Comparison of ENCODE assay signal across 11 cellular contexts in genomic region chr11:64094463-64095223, GRCh38. TPM values are rescaled to one million over a fixed set of nuclear protein-coding genes. Genes with fewer than 3 reads are reported as not detected.
DNase-seq lines count a peak whose midpoint lies in the region; ATAC-seq, FAIRE-seq and TF ChIP-seq lines count a peak whose summit lies in the region.
"Had no signal": no experiment of that assay in that cellular context is flagged by ENCODE, and none has a peak within 500 bp of the region (broad histone marks: within the 10 kb centered on the region; RNA-seq: fewer than 3 reads in every experiment).

No MANE protein-coding gene starts in this region.

- CTCF ChIA-PET in H1 (lab: Charles Lee; ENCODE audit: partially characterized antibody), result interaction anchor here (0.7 to 9.3 kb wide), 26 partner anchors 9 to 156 kb away, joined by 3 to 126 read pairs (median 4); partner anchors contain the start of genes MACROD1 and PLCB3
- CTCF ChIA-PET in activated naive CD4-positive, alpha-beta T cell treated with anti-CD3 and anti-CD28 coated beads, Interleukin-2, amount 10 ng/mL, durations not matched to agents 7 days and 5 days (lab: Charles Lee), result no interaction called here

- H2BK5ac ChIP-seq in H1 (ENCODE audit: low read depth, low read length), result no peak overlapping the region

- H4K8ac ChIP-seq in H1 (ENCODE audit: extremely low read depth, insufficient read depth, low read length), result no peak overlapping the region

- no peak overlapping the region for H2BK12ac ChIP-seq in H1 (ENCODE audit: low read depth, low read length)

- no peak overlapping the region for H3K56ac ChIP-seq in H1 (replicated peaks; ENCODE audit: insufficient read length, low read depth, low read length)

- H3K4me2 ChIP-seq in H1 (ENCODE audit: insufficient read depth in 1 of 2, low read depth in 2 of 2, low read length in 2 of 2), result no peak overlapping the region

- H3K4me3 ChIP-seq in H1 (ENCODE audit: extremely low read depth in 1 of 4, insufficient read depth in 2 of 4, low read depth in 3 of 4, low read length in 4 of 4), result no peak overlapping the region
- H3K4me3 ChIP-seq: lung, thoracic aorta had no signal

- POLR2A ChIA-PET in H1 (lab: Charles Lee; ENCODE audit: partially characterized antibody), result interaction anchor here (1.0 to 1.2 kb wide), 2 partner anchors 71 to 92 kb away, joined by 3 read pairs; partner anchors contain the start of gene MACROD1

- H3K23me2 ChIP-seq in H1 (ENCODE audit: low read depth, low read length), result peaks cover 5% of the 10 kb centered on the region; the same call in 1 of the 2 replicates

- H3K4me1 Mint-ChIP-seq in osteocyte (ENCODE audit: unreplicated experiment), result peaks cover 28% of the 10 kb centered on the region
- H3K4me1 Mint-ChIP-seq in activated naive CD4-positive, alpha-beta T cell treated with anti-CD3 and anti-CD28 coated beads, Interleukin-2, amount 10 ng/mL, durations not matched to agents 7 days and 5 days, result peaks cover 2% of the 10 kb centered on the region

- H2BK15ac ChIP-seq in H1 (ENCODE audit: low read length), result no peak overlapping the region

- peak in 1 of 2 experiments; percentile 11; a peak in 1 of 4 replicates for TF ChIP-seq RAD21 in H1 (IDR thresholded peaks at IDR 0.05 in 1 of 2, conservative IDR thresholded peaks at IDR 0.05 in 1 of 2; ENCODE audit: low read depth in 2 of 2, low read length in 2 of 2)

- no peak overlapping the region for H3K9ac ChIP-seq in H1 (replicated peaks in 1 of 4; ENCODE audit: extremely low read depth in 1 of 4, low read depth in 3 of 4, low read length in 3 of 4)

- H3K79me2 ChIP-seq in H1 (ENCODE audit: control insufficient read depth in 1 of 2, insufficient read depth in 2 of 2, low read length in 2 of 2), result no peaks in the 10 kb centered on the region

- no peak overlapping the region for H3K18ac ChIP-seq in H1 (ENCODE audit: extremely low read depth, low read length)

- TF ChIP-seq CTCF in H1 (IDR thresholded peaks at IDR 0.05; ENCODE audit: control extremely low read depth in 1 of 3, insufficient read depth in 1 of 3, low read depth in 1 of 3, low read length in 3 of 3) (peak in 2 of 3 experiments; percentile 14 to 31; a peak in 1 of 4 replicates), osteocyte (IDR thresholded peaks at IDR 0.05) (no peak)

- no peaks in the 10 kb centered on the region for H3K9me3 ChIP-seq in H1 (ENCODE audit: insufficient read depth in 2 of 2, low read depth in 1 of 2, low read length in 1 of 2)
- H3K9me3 ChIP-seq: thoracic aorta had no signal

- H4K20me1 ChIP-seq in H1 (replicated peaks in 1 of 2; ENCODE audit: control insufficient read depth in 1 of 2, insufficient read depth in 2 of 2, low read length in 2 of 2), result peaks cover 20 to 44% of the 10 kb centered on the region in 2 experiments

- no peak overlapping the region for H4K91ac ChIP-seq in H1 (replicated peaks; ENCODE audit: insufficient read length, low read length)

- TF ChIP-seq EP300 in H1 (IDR thresholded peaks at IDR 0.05; ENCODE audit: borderline replicate concordance in 1 of 2, low read depth in 2 of 2, low read length in 2 of 2), result no peak

- no peaks in the 10 kb centered on the region for H3K36me3 ChIP-seq in H1 (ENCODE audit: control insufficient read depth in 2 of 4, insufficient read depth in 4 of 4, low read length in 3 of 4)
- H3K36me3 ChIP-seq: thoracic aorta had no signal

- H3K14ac ChIP-seq in H1 (ENCODE audit: insufficient read length), result no peak overlapping the region

- ATAC-seq in GM18858 (IDR thresholded peaks at IDR 0.05; ENCODE audit: unreplicated experiment), result no peak
- no peak for ATAC-seq in HG02588 (IDR thresholded peaks at IDR 0.05; ENCODE audit: unreplicated experiment)
- no peak for ATAC-seq in GM18868 (IDR thresholded peaks at IDR 0.05; ENCODE audit: unreplicated experiment)

- H3K27me3 Mint-ChIP-seq in osteocyte (ENCODE audit: unreplicated experiment), result no peaks in the 10 kb centered on the region
- H3K27me3 Mint-ChIP-seq in activated naive CD4-positive, alpha-beta T cell treated with anti-CD3 and anti-CD28 coated beads, Interleukin-2, amount 10 ng/mL, durations not matched to agents 7 days and 5 days, result peaks cover 11% of the 10 kb centered on the region

- H3K23ac ChIP-seq in H1 (ENCODE audit: insufficient read length), result no peak overlapping the region

- peaks cover 0 to 8% (median 5%) of the 10 kb centered on the region in 4 experiments; a peak in 6 of 7 replicates for H3K4me1 ChIP-seq in H1 (replicated peaks in 1 of 4; ENCODE audit: control insufficient read depth in 3 of 4, insufficient read depth in 4 of 4, low read length in 3 of 4)

- no peaks in the 10 kb centered on the region for H3K9me3 Mint-ChIP-seq in osteocyte (ENCODE audit: unreplicated experiment)
- H3K9me3 Mint-ChIP-seq in activated naive CD4-positive, alpha-beta T cell treated with anti-CD3 and anti-CD28 coated beads, Interleukin-2, amount 10 ng/mL, durations not matched to agents 7 days and 5 days, result no peaks in the 10 kb centered on the region

- H2AK5ac ChIP-seq in H1 (ENCODE audit: low read depth, low read length), result no peak overlapping the region

- peak overlapping the region; percentile 65 for H3K27ac Mint-ChIP-seq in osteocyte (ENCODE audit: unreplicated experiment)
- H3K27ac Mint-ChIP-seq in activated naive CD4-positive, alpha-beta T cell treated with anti-CD3 and anti-CD28 coated beads, Interleukin-2, amount 10 ng/mL, durations not matched to agents 7 days and 5 days, result no peak overlapping the region

- FAIRE-seq in H1 (lab: Jason Lieb, UNC), result no peak
- FAIRE-seq: GM18507 had no signal

- no peak overlapping the region for H3K4me3 Mint-ChIP-seq in osteocyte (ENCODE audit: unreplicated experiment)
- H3K4me3 Mint-ChIP-seq in activated naive CD4-positive, alpha-beta T cell treated with anti-CD3 and anti-CD28 coated beads, Interleukin-2, amount 10 ng/mL, durations not matched to agents 7 days and 5 days, result no peak overlapping the region

- H2AFZ ChIP-seq in H1 (ENCODE audit: low read length), result no peak overlapping the region

- no peak overlapping the region for H3K27ac ChIP-seq in H1 (ENCODE audit: low read depth, low read length)
- H3K27ac ChIP-seq: thoracic aorta had no signal

- H2BK120ac ChIP-seq in H1 (replicated peaks; ENCODE audit: low read depth, low read length), result no peak overlapping the region

- no peak overlapping the region for H4K5ac ChIP-seq in H1 (ENCODE audit: insufficient read length, low read depth, low read length)

- H3K36me3 Mint-ChIP-seq in osteocyte (ENCODE audit: unreplicated experiment), result no peaks in the 10 kb centered on the region
- H3K36me3 Mint-ChIP-seq in activated naive CD4-positive, alpha-beta T cell treated with anti-CD3 and anti-CD28 coated beads, Interleukin-2, amount 10 ng/mL, durations not matched to agents 7 days and 5 days, result no peaks in the 10 kb centered on the region

- H3K4ac ChIP-seq in H1 (replicated peaks; ENCODE audit: insufficient read length, low read depth, low read length), result no peak overlapping the region

- DNase-seq in Daoy (ENCODE audit: low read depth), result peak; percentile 95
- DNase-seq in NOMO-1 treated with DMSO at 0.1 percent for 48 hours (lab: John Stamatoyannopoulos, UW; ENCODE audit: unreplicated experiment), result peak; percentile 71
- DNase-seq in H1 (ENCODE audit: low read depth in 1 of 2, low spot score in 2 of 2), result no peak
- DNase-seq in osteocyte (ENCODE audit: extremely low spot score, unreplicated experiment), result peak; percentile 89
- no peak for DNase-seq in activated naive CD4-positive, alpha-beta T cell treated with anti-CD3 and anti-CD28 coated beads, Interleukin-2, amount 10 ng/mL, durations not matched to agents 7 days and 5 days

- no peak overlapping the region for H2BK20ac ChIP-seq in H1 (ENCODE audit: low read length)

- no peak for TF ChIP-seq POLR2A in H1 (IDR thresholded peaks at IDR 0.05; ENCODE audit: control extremely low read depth in 1 of 2, low read depth in 2 of 2, low read length in 2 of 2)

- H3K27me3 ChIP-seq in H1 (replicated peaks in 1 of 4; ENCODE audit: control insufficient read depth in 3 of 4, extremely low read depth in 1 of 4, insufficient read depth in 3 of 4, low read length in 3 of 4), result peaks cover 0 to 65% (median 48%) of the 10 kb centered on the region in 4 experiments; a peak in 6 of 7 replicates

- peaks cover 5% of the 10 kb centered on the region; the same call in 1 of the 2 replicates for H3K79me1 ChIP-seq in H1 (ENCODE audit: low read depth, low read length)

- 79% methylated on average over 19 of the region's 19 CpGs; no CpG with 5 or more reads in 1 of the 2 experiments for WGBS in H1 (ENCODE audit: extremely low coverage in 1 of 2, insufficient coverage in 1 of 2, insufficient read length in 1 of 2, insufficient replicate concordance in 2 of 2, low coverage in 1 of 2, low lambda C conversion rate in 2 of 2, missing lambda C conversion rate in 1 of 2), 2 experiments

TF ChIP-seq in H1, 55 proteins besides CTCF, POLR2A, EP300 and RAD21 (continues in another document):
- TF ChIP-seq MAX (IDR thresholded peaks at IDR 0.05) (no peak), SIX5 (IDR thresholded peaks at IDR 0.05; ENCODE audit: low read depth, low read length) (no peak), ATF2 (IDR thresholded peaks at IDR 0.05; ENCODE audit: low read length) (no peak), ASH2L (IDR thresholded peaks at IDR 0.05; ENCODE audit: low read length) (no peak)

RNA-seq across cellular contexts. Expression of gene FLRT1, which starts 58.9 kb away (rescaled TPM):
- not detected in 2 replicates for total RNA-seq in Daoy (2014; rRNA removed; shearing (Covaris generic))
- 0.28 and 0.42 TPM in 2 replicates for total RNA-seq in H1 (2021; fragmentation: NEBNext Ultra II Directional; extraction: Animal tissue kit (Norgen Biotek cat#: 25700))
- 0.14 and 0.20 TPM in 2 replicates for polyA plus RNA-seq in H1 (2011; rRNA removed)
- 0.10 TPM for polyA plus RNA-seq in H1 (2011; cell fraction: cytosol; rRNA removed)
- polyA plus RNA-seq in H1 (2011; cell fraction: nucleus; rRNA removed), result 0.19 TPM
- 0.30 to 0.89 TPM (median 0.74 TPM) in 4 replicates for polyA plus RNA-seq in H1 (2012, experiment 1 of 2)
- 0.17 TPM for polyA plus RNA-seq in H1 (2012, experiment 2 of 2)
- polyA plus RNA-seq in H1 (2013, experiment 1 of 2), result 0.61 TPM
- polyA plus RNA-seq in H1 (2013, experiment 2 of 2), result 0.59 TPM
- polyA minus RNA-seq in H1 (2011; rRNA and poly(A)+ RNA removed), result 0.16 and 0.20 TPM in 2 replicates
- polyA minus RNA-seq in H1 (2011; cell fraction: cytosol; rRNA and poly(A)+ RNA removed), result 0.29 TPM
- polyA minus RNA-seq in H1 (2011; cell fraction: nucleus; rRNA and poly(A)+ RNA removed), result not detected
- total RNA-seq in osteocyte, result 0.54 and 0.65 TPM in 2 replicates

Comparison
In these comparisons a context has a peak if more than half of its experiments do, and no peak if none do; other contexts are left out.
1. DNase-seq: peak in Daoy (single experiment), NOMO-1 treated with DMSO at 0.1 percent for 48 hours (single experiment) and osteocyte (single experiment); none in H1 (0 of 2) and activated naive CD4-positive, alpha-beta T cell treated with anti-CD3 and anti-CD28 coated beads, Interleukin-2, amount 10 ng/mL, durations not matched to agents 7 days and 5 days (single experiment).